In the genomic region with DNA sequence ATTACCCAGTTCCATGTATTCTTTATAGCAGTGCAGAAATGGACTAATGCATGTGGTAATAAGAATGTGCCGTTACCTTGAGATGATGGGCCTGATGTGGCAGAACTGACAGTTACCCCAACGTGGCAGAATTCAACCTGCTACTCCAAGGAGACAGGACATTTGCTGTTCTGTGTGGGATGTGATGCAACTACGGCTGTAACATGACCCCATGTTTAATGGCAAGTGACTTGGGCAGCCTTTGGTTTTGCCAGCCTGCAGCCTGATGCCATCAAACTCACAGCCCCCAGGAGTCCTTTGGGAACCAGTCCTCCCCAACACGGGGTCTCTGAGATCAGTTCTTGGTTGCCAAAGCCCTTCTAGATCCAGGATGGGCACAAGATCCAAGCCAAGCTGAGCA, we compare ENCODE assay signal across 13 cellular contexts.
DNase-seq lines count a peak whose midpoint lies in the region; ATAC-seq, FAIRE-seq and TF ChIP-seq lines count a peak whose summit lies in the region.
"Had no signal": no experiment of that assay in that cellular context is flagged by ENCODE, and none has a peak within 500 bp of the region (broad histone marks: within the 10 kb centered on the region; RNA-seq: fewer than 3 reads in every experiment).

No MANE protein-coding gene starts in this region.

- no peak overlapping the region for H2AFZ ChIP-seq in neuronal stem cell (ENCODE audit: low read length)

- no peak overlapping the region for H3K14ac ChIP-seq in neuronal stem cell (ENCODE audit: low read length)

- H3K27ac Mint-ChIP-seq in stimulated activated naive B cell treated with anti-CD40 and anti-IgM and Interleukin-4, amounts not matched to agents 10 μg/mL and 1 μg/mL and 100 μg/mL, for 72 hours, result peak overlapping the region; percentile 51

- DNase-seq in HTR-8/SVneo (ENCODE audit: insufficient read length, low spot score) (no peak), neuronal stem cell (ENCODE audit: low spot score) (no peak), dorsolateral prefrontal cortex (no peak), NCI-H446 treated with DMSO at 0.1 percent for 48 hours (lab: John Stamatoyannopoulos, UW) (no peak), T1000 (lab: John Stamatoyannopoulos, UW) (no peak)
- no peak for DNase-seq in stimulated activated naive B cell treated with anti-CD40 and anti-IgM and Interleukin-4, amounts not matched to agents 10 μg/mL and 1 μg/mL and 100 μg/mL, for 72 hours
- DNase-seq: BE2C; CD8-positive, alpha-beta memory T cell; DMS53; H7; IMR-90 had no signal

- no peak overlapping the region for H3K4me3 Mint-ChIP-seq in stimulated activated naive B cell treated with anti-CD40 and anti-IgM and Interleukin-4, amounts not matched to agents 10 μg/mL and 1 μg/mL and 100 μg/mL, for 72 hours
- H3K4me3 Mint-ChIP-seq: CD8-positive, alpha-beta memory T cell had no signal

- H4K8ac ChIP-seq in neuronal stem cell (ENCODE audit: low read depth, low read length), result no peak overlapping the region

- H4K91ac ChIP-seq in neuronal stem cell (ENCODE audit: low read depth, low read length, poor library complexity), result no peak overlapping the region

- no peak overlapping the region for H3K4me3 ChIP-seq in BLaER1 treated with 17β-estradiol and CSF1 and Interleukin-3, amounts not matched to agents 10 nM and 100 nM
- no peak overlapping the region for H3K4me3 ChIP-seq in neuronal stem cell (ENCODE audit: low read length in 2 of 2)
- no peak overlapping the region for H3K4me3 ChIP-seq in dorsolateral prefrontal cortex
- H3K4me3 ChIP-seq: A549 had no signal

- peaks cover 0 to 41% (median 22%) of the 10 kb centered on the region in 11 experiments; a peak in 18 of 22 replicates for H3K9me3 ChIP-seq in BLaER1 treated with 17β-estradiol and CSF1 and Interleukin-3, amounts not matched to agents 10 nM and 100 nM (replicated peaks in 1 of 11)
- peaks cover 2 to 4% of the 10 kb centered on the region in 2 donors for H3K9me3 ChIP-seq in neuronal stem cell (replicated peaks in 1 of 2; ENCODE audit: control insufficient read depth in 2 of 2, insufficient read depth in 1 of 2, low read depth in 1 of 2, low read length in 2 of 2)
- H3K9me3 ChIP-seq: A549, BE2C had no signal

- peak; percentile 13 for FAIRE-seq in HTR-8/SVneo (lab: Jason Lieb, UNC)
- FAIRE-seq: A549 had no signal

- H3K36me3 Mint-ChIP-seq in stimulated activated naive B cell treated with anti-CD40 and anti-IgM and Interleukin-4, amounts not matched to agents 10 μg/mL and 1 μg/mL and 100 μg/mL, for 72 hours, result peaks cover 4 to 9% of the 10 kb centered on the region in 2 donors
- H3K36me3 Mint-ChIP-seq: CD8-positive, alpha-beta memory T cell had no signal

- H3K4me1 Mint-ChIP-seq in stimulated activated naive B cell treated with anti-CD40 and anti-IgM and Interleukin-4, amounts not matched to agents 10 μg/mL and 1 μg/mL and 100 μg/mL, for 72 hours, result peaks cover 30 to 46% of the 10 kb centered on the region in 2 donors

- H3K27ac ChIP-seq in BLaER1 treated with 17β-estradiol and CSF1 and Interleukin-3, amounts not matched to agents 10 nM and 100 nM, result peak overlapping the region in 9 of 11 experiments; percentile 14 to 94 (median 89); a peak in 17 of 22 replicates
- H3K27ac ChIP-seq in neuronal stem cell (replicated peaks; ENCODE audit: low read length), result no peak overlapping the region
- peak overlapping the region in 1 of 59 donors; percentile 15 for H3K27ac ChIP-seq in dorsolateral prefrontal cortex
- H3K27ac ChIP-seq: A549 had no signal

- H3K36me3 ChIP-seq in BLaER1 treated with 17β-estradiol and CSF1 and Interleukin-3, amounts not matched to agents 10 nM and 100 nM, result peaks cover 27 to 89% (median 85%) of the 10 kb centered on the region in 11 experiments
- H3K36me3 ChIP-seq in neuronal stem cell (replicated peaks in 1 of 2; ENCODE audit: control insufficient read depth in 2 of 2, insufficient read depth in 2 of 2, low read length in 2 of 2), result peaks cover 1 to 19% of the 10 kb centered on the region in 2 donors
- H3K36me3 ChIP-seq: BE2C had no signal

- H3K27me3 Mint-ChIP-seq in stimulated activated naive B cell treated with anti-CD40 and anti-IgM and Interleukin-4, amounts not matched to agents 10 μg/mL and 1 μg/mL and 100 μg/mL, for 72 hours, result peaks cover 0 to 3% of the 10 kb centered on the region in 2 donors

- no peak overlapping the region for H3K18ac ChIP-seq in neuronal stem cell (ENCODE audit: low read length)

- H3K4me1 ChIP-seq in BLaER1 treated with 17β-estradiol and CSF1 and Interleukin-3, amounts not matched to agents 10 nM and 100 nM, result peaks cover 37 to 77% (median 68%) of the 10 kb centered on the region in 10 experiments
- H3K4me1 ChIP-seq in neuronal stem cell (ENCODE audit: control insufficient read depth in 2 of 2, insufficient read depth in 1 of 2, low read depth in 1 of 2, low read length in 2 of 2), result no peaks in the 10 kb centered on the region
- H3K4me1 ChIP-seq: A549, BE2C had no signal

- peaks cover 0 to 12% (median 0%) of the 10 kb centered on the region in 11 experiments; a peak in 2 of 22 replicates for H4K20me1 ChIP-seq in BLaER1 treated with 17β-estradiol and CSF1 and Interleukin-3, amounts not matched to agents 10 nM and 100 nM

- H3K4ac ChIP-seq in neuronal stem cell (ENCODE audit: low read length), result no peak overlapping the region

- peak overlapping the region in 6 of 11 experiments; percentile 2 to 87 (median 78); a peak in 8 of 22 replicates for H3K9ac ChIP-seq in BLaER1 treated with 17β-estradiol and CSF1 and Interleukin-3, amounts not matched to agents 10 nM and 100 nM
- H3K9ac ChIP-seq in neuronal stem cell (ENCODE audit: low read depth, low read length, poor library complexity), result peak overlapping the region; percentile 26

- H2BK15ac ChIP-seq in neuronal stem cell (ENCODE audit: low read length), result no peak overlapping the region

- peaks cover 3% of the 10 kb centered on the region for H3K79me1 ChIP-seq in neuronal stem cell (ENCODE audit: low read depth, low read length)

- no peak overlapping the region for H2BK12ac ChIP-seq in neuronal stem cell (ENCODE audit: low read length)

- H3K23ac ChIP-seq in neuronal stem cell (ENCODE audit: low read depth, low read length, poor library complexity), result no peak overlapping the region

- no peak for ATAC-seq in stimulated activated naive B cell treated with anti-CD40 and anti-IgM and Interleukin-4, amounts not matched to agents 10 μg/mL and 1 μg/mL and 100 μg/mL, for 72 hours (replicated peaks)
- ATAC-seq: A549 had no signal

- H3K4me2 ChIP-seq in BLaER1 treated with 17β-estradiol and CSF1 and Interleukin-3, amounts not matched to agents 10 nM and 100 nM, result peak overlapping the region in 9 of 11 experiments; percentile 71 to 97 (median 91); a peak in 18 of 22 replicates
- H3K4me2 ChIP-seq in neuronal stem cell (ENCODE audit: insufficient read depth, low read length, poor library complexity, severe bottlenecking), result no peak overlapping the region
- H3K4me2 ChIP-seq: A549 had no signal

- intact Hi-C loops in dorsolateral prefrontal cortex (cut with DNase I), result no loop called here

- no CpG with 5 or more reads among the region's 4 CpGs for WGBS in neuronal stem cell (ENCODE audit: extremely low coverage in 2 of 2, insufficient read length in 2 of 2, insufficient replicate concordance in 1 of 2), 2 donors

- no peak overlapping the region for H2BK120ac ChIP-seq in neuronal stem cell (ENCODE audit: low read depth, low read length)

- H3K9me3 Mint-ChIP-seq in stimulated activated naive B cell treated with anti-CD40 and anti-IgM and Interleukin-4, amounts not matched to agents 10 μg/mL and 1 μg/mL and 100 μg/mL, for 72 hours, result peaks cover 3 to 5% of the 10 kb centered on the region in 2 donors
- H3K9me3 Mint-ChIP-seq: CD8-positive, alpha-beta memory T cell had no signal

- H3K27me3 ChIP-seq in BLaER1 treated with 17β-estradiol and CSF1 and Interleukin-3, amounts not matched to agents 10 nM and 100 nM, result no peaks in the 10 kb centered on the region
- H3K27me3 ChIP-seq in neuronal stem cell (ENCODE audit: control insufficient read depth in 3 of 3, insufficient read depth in 3 of 3, low read depth in 1 of 3, low read length in 3 of 3) (no peaks in the 10 kb centered on the region), dorsolateral prefrontal cortex (no peaks in the 10 kb centered on the region)
- H3K27me3 ChIP-seq: BE2C had no signal

- TF ChIP-seq CTCF in dorsolateral prefrontal cortex (IDR thresholded peaks at IDR 0.05 in 54 of 56, conservative IDR thresholded peaks at IDR 0.05 in 2 of 56; ENCODE audit: low read depth in 1 of 56, partially characterized antibody in 56 of 56), result no peak

- H2BK5ac ChIP-seq in neuronal stem cell (ENCODE audit: low read length), result no peak overlapping the region

- H2AK5ac ChIP-seq in neuronal stem cell (ENCODE audit: low read depth, low read length), result no peak overlapping the region
